ENCODE assay signal across 16 cellular contexts in genomic region chr12:120413901-120414695, GRCh38. TPM values are rescaled to one million over a fixed set of nuclear protein-coding genes. Genes with fewer than 3 reads are reported as not detected.
DNase-seq lines count a peak whose midpoint lies in the region; ATAC-seq, FAIRE-seq and TF ChIP-seq lines count a peak whose summit lies in the region.
"Had no signal": no experiment of that assay in that cellular context is flagged by ENCODE, and none has a peak within 500 bp of the region (broad histone marks: within the 10 kb centered on the region; RNA-seq: fewer than 3 reads in every experiment).

No MANE protein-coding gene starts in this region.

- H2AK9ac ChIP-seq in IMR-90 (replicated peaks; ENCODE audit: low read depth, low read length, poor library complexity): no peak overlapping the region

- H2BK20ac ChIP-seq in IMR-90 (ENCODE audit: low read depth, low read length): no peak overlapping the region

- no peak overlapping the region for H3K9ac ChIP-seq in IMR-90 (ENCODE audit: low read depth, low read length)
- H3K9ac ChIP-seq in astrocyte (ENCODE audit: low read length): no peak overlapping the region
- peak overlapping the region; percentile 65 for H3K9ac ChIP-seq in iPS-15b (ENCODE audit: low read depth, low read length)

- H3K79me1 ChIP-seq in IMR-90 (ENCODE audit: low read depth in 1 of 2, low read length in 2 of 2): no peaks in the 10 kb centered on the region

- peaks cover 1% of the 10 kb centered on the region for H3K4me1 Mint-ChIP-seq in astrocyte (ENCODE audit: low read depth, unreplicated experiment)

- H3K56ac ChIP-seq in IMR-90 (ENCODE audit: extremely low read depth, insufficient read depth, low read length): no peak overlapping the region

- H3K4me1 ChIP-seq in IMR-90 (ENCODE audit: control insufficient read depth, insufficient read depth, low read length): no peaks in the 10 kb centered on the region
- H3K4me1 ChIP-seq in astrocyte (ENCODE audit: insufficient read depth, low read length): no peaks in the 10 kb centered on the region
- H3K4me1 ChIP-seq in iPS-15b (ENCODE audit: control insufficient read depth, insufficient read depth, low read length): peaks cover 5% of the 10 kb centered on the region
- H3K4me1 ChIP-seq: Caco-2, tibial artery had no signal

- no peak overlapping the region for H4K91ac ChIP-seq in IMR-90 (ENCODE audit: insufficient read depth, low read depth, low read length)

- no peak for ATAC-seq in IMR-90 (ENCODE audit: low read depth)
- ATAC-seq in GM18907 (IDR thresholded peaks at IDR 0.05; ENCODE audit: unreplicated experiment): no peak
- ATAC-seq: GM12878 had no signal

- 0% methylated on average over 1 of the region's 13 CpGs; no CpG with 5 or more reads in 1 of the 2 experiments for WGBS in IMR-90 (ENCODE audit: extremely low coverage in 2 of 2, insufficient read length in 1 of 2), 2 experiments

- peak overlapping the region; percentile 41 for H3K4me3 Mint-ChIP-seq in astrocyte (ENCODE audit: unreplicated experiment)

- no peak overlapping the region for H3K4me3 ChIP-seq in IMR-90 (ENCODE audit: insufficient read depth, low read depth, low read length)
- no peak overlapping the region for H3K4me3 ChIP-seq in astrocyte (ENCODE audit: insufficient read depth, low read depth, low read length)
- H3K4me3 ChIP-seq in iPS-15b (ENCODE audit: low read depth, low read length): no peak overlapping the region
- H3K4me3 ChIP-seq: GM12878, tibial artery had no signal

- H3K36me3 Mint-ChIP-seq in astrocyte (ENCODE audit: low read depth, unreplicated experiment): no peaks in the 10 kb centered on the region

- no peaks in the 10 kb centered on the region for H3K79me2 ChIP-seq in astrocyte (ENCODE audit: insufficient read depth, low read length)

- POLR2A ChIA-PET in IMR-90 (lab: Charles Lee; ENCODE audit: unreplicated experiment): no interaction called here

- H4K8ac ChIP-seq in IMR-90 (ENCODE audit: low read depth in 2 of 2, low read length in 2 of 2): no peak overlapping the region

- in situ Hi-C loops in IMR-90 (cut with MboI; ENCODE audit: low sequenced_read_pairs): no loop called here

- no peak overlapping the region for H4K5ac ChIP-seq in IMR-90 (ENCODE audit: low read depth, low read length)

- no peak overlapping the region for H3K4ac ChIP-seq in IMR-90 (ENCODE audit: low read depth, low read length)

- H2BK15ac ChIP-seq in IMR-90 (ENCODE audit: low read depth, low read length): no peak overlapping the region

- H3K18ac ChIP-seq in IMR-90 (ENCODE audit: low read depth, low read length): no peak overlapping the region

- no peak overlapping the region for H3K14ac ChIP-seq in IMR-90 (replicated peaks; ENCODE audit: low read depth, low read length)

- H3K27ac ChIP-seq in IMR-90 (ENCODE audit: insufficient read depth, low read length): no peak overlapping the region
- H3K27ac ChIP-seq in astrocyte (ENCODE audit: low read depth, low read length): no peak overlapping the region
- H3K27ac ChIP-seq: tibial artery had no signal

- no peak for TF ChIP-seq POLR2A in IMR-90 (IDR thresholded peaks at IDR 0.05; ENCODE audit: low read depth, low read length)

- no peaks in the 10 kb centered on the region for H3K36me3 ChIP-seq in IMR-90 (ENCODE audit: control insufficient read depth, insufficient read depth, low read length)
- no peaks in the 10 kb centered on the region for H3K36me3 ChIP-seq in astrocyte (ENCODE audit: insufficient read depth, low read length)
- H3K36me3 ChIP-seq in iPS-15b (ENCODE audit: control insufficient read depth, insufficient read depth, low read length): no peaks in the 10 kb centered on the region
- H3K36me3 ChIP-seq: tibial artery had no signal

- TF ChIP-seq CTCF in IMR-90 (conservative IDR thresholded peaks at IDR 0.05; ENCODE audit: low read depth, low read length) (no peak), astrocyte (IDR thresholded peaks at IDR 0.05; ENCODE audit: insufficient read depth, low read depth, low read length) (no peak)

- no peak overlapping the region for H3K27ac Mint-ChIP-seq in astrocyte (ENCODE audit: unreplicated experiment)

- peak overlapping the region; percentile 51 for H2AFZ ChIP-seq in IMR-90 (replicated peaks; ENCODE audit: low read length, poor library complexity)
- H2AFZ ChIP-seq in astrocyte (ENCODE audit: low read depth, low read length): peak overlapping the region; percentile 41

- H3K9me3 Mint-ChIP-seq in astrocyte (ENCODE audit: unreplicated experiment): no peaks in the 10 kb centered on the region

- FAIRE-seq in astrocyte (lab: Jason Lieb, UNC): no peak
- FAIRE-seq: endometrium, GM12878 had no signal

- TF ChIP-seq RAD21 in IMR-90 (IDR thresholded peaks at IDR 0.05; ENCODE audit: low read length): no peak

- dilution Hi-C loops in IMR-90 (cut with HindIII; ENCODE audit: low sequenced_read_pairs, unreplicated experiment): no loop called here

- H3K27me3 Mint-ChIP-seq in astrocyte (ENCODE audit: low read depth, unreplicated experiment): peaks cover 10% of the 10 kb centered on the region

- no peak overlapping the region for H2AK5ac ChIP-seq in IMR-90 (ENCODE audit: low read depth, low read length)

- CTCF ChIA-PET in IMR-90 (lab: Yijun Ruan, JAX): no interaction called here

- H3K9me1 ChIP-seq in IMR-90 (ENCODE audit: insufficient read depth, low read length): no peaks in the 10 kb centered on the region

- no peak overlapping the region for H2BK5ac ChIP-seq in IMR-90 (ENCODE audit: low read depth, low read length, poor library complexity, severe bottlenecking)

- H3K4me2 ChIP-seq in IMR-90 (ENCODE audit: low read depth, low read length): no peak overlapping the region
- no peak overlapping the region for H3K4me2 ChIP-seq in astrocyte (ENCODE audit: low read length)

- H3K23ac ChIP-seq in IMR-90 (ENCODE audit: low read depth, low read length): no peak overlapping the region

- no peak overlapping the region for H2BK120ac ChIP-seq in IMR-90 (ENCODE audit: low read depth, low read length)

- intact Hi-C loops in IMR-90 (cut with micrococcal nuclease): loop anchor here (5.0 kb wide), 1 partner anchor 42 kb away; no protein-coding TSS in a partner anchor

- H4K20me1 ChIP-seq in IMR-90 (ENCODE audit: insufficient read depth, low read length) (no peaks in the 10 kb centered on the region), astrocyte (ENCODE audit: insufficient read depth, low read length) (no peaks in the 10 kb centered on the region)

- DNase-seq in IMR-90 (no peak), astrocyte (ENCODE audit: low read depth) (no peak), pons (ENCODE audit: low spot score) (peak; percentile 29), GOT3 (lab: John Stamatoyannopoulos, UW) (no peak), SIG-M5 treated with dmso at 0.1 percent for 504 hours (lab: John Stamatoyannopoulos, UW; ENCODE audit: unreplicated experiment) (no peak), germinal center (ENCODE audit: low spot score) (no peak)
- DNase-seq: activated CD4-positive, alpha-beta T cell treated with anti-CD3 and anti-CD28 coated beads, Interleukin-2, amount 50 U/mL, for 48 hours; Caco-2; NCI-H748 treated with DMSO at 0.1 percent for 48 hours; T-helper 1 cell; tibial artery had no signal

- H3K9me3 ChIP-seq in IMR-90 (ENCODE audit: control insufficient read depth, insufficient read depth, low read length) (no peaks in the 10 kb centered on the region), astrocyte (ENCODE audit: insufficient read depth, low read depth, low read length) (no peaks in the 10 kb centered on the region), iPS-15b (ENCODE audit: control insufficient read depth, insufficient read depth, low read length) (no peaks in the 10 kb centered on the region)
- H3K9me3 ChIP-seq: Caco-2, tibial artery had no signal

- BruUV-seq in IMR-90 (replicated peaks; lab: Mats Ljungman, UMichigan): no TSS peak

- H3K27me3 ChIP-seq in IMR-90 (ENCODE audit: control insufficient read depth, insufficient read depth, low read length): peaks cover 20% of the 10 kb centered on the region
- no peaks in the 10 kb centered on the region for H3K27me3 ChIP-seq in astrocyte (ENCODE audit: insufficient read depth, low read length)
- H3K27me3 ChIP-seq in iPS-15b (ENCODE audit: control insufficient read depth, insufficient read depth, low read length): no peaks in the 10 kb centered on the region

TF ChIP-seq in IMR-90, 13 proteins besides CTCF, POLR2A, EP300 and RAD21 (continues in another document):
- TF ChIP-seq MAFK (IDR thresholded peaks at IDR 0.05; ENCODE audit: low read depth, low read length) (no peak), BHLHE40 (IDR thresholded peaks at IDR 0.05; ENCODE audit: low read depth, low read length) (no peak), RFX5 (IDR thresholded peaks at IDR 0.05; ENCODE audit: low read depth, low read length) (no peak), SMC3 (IDR thresholded peaks at IDR 0.05; ENCODE audit: low read depth, low read length) (no peak), FOS (IDR thresholded peaks at IDR 0.05; ENCODE audit: low read depth, low read length) (no peak), CHD1 (IDR thresholded peaks at IDR 0.05; ENCODE audit: low read depth, low read length) (no peak), MAZ (IDR thresholded peaks at IDR 0.05; ENCODE audit: borderline replicate concordance, low read depth, low read length) (no peak)

RNA-seq across cellular contexts. Expression of gene COX6A1, which starts 23.8 kb away (rescaled TPM):
- 339 and 396 TPM in 2 replicates for total RNA-seq in IMR-90 (2012; rRNA removed)
- 541 and 664 TPM in 2 replicates for polyA plus RNA-seq in IMR-90 (2012; rRNA removed)
- 1,474 and 2,112 TPM in 2 replicates for polyA plus RNA-seq in IMR-90 (2012; cell fraction: cytosol; rRNA removed)
- 252 and 454 TPM in 2 replicates for polyA plus RNA-seq in IMR-90 (2012; cell fraction: nucleus; rRNA removed; ENCODE audit: low replicate concordance)
- total RNA-seq in astrocyte: 388 and 394 TPM in 2 replicates

RNA-seq across cellular contexts. Expression of gene TRIAP1, which starts 32.1 kb away (rescaled TPM):
- total RNA-seq in IMR-90 (2012; rRNA removed) (19.2 and 45.5 TPM in 2 replicates), astrocyte (43.6 and 54.0 TPM in 2 replicates)
- polyA plus RNA-seq in IMR-90 (2012; rRNA removed): 23.2 and 32.3 TPM in 2 replicates
- polyA plus RNA-seq in IMR-90 (2012; cell fraction: cytosol; rRNA removed): 5.8 and 6.9 TPM in 2 replicates
- polyA plus RNA-seq in IMR-90 (2012; cell fraction: nucleus; rRNA removed; ENCODE audit: low replicate concordance): 1.6 and 10.6 TPM in 2 replicates

RNA-seq across cellular contexts. Expression of gene GATC, which starts 32.1 kb away (rescaled TPM):
- total RNA-seq in IMR-90 (2012; rRNA removed) (15.6 and 16.5 TPM in 2 replicates), astrocyte (17.8 and 28.8 TPM in 2 replicates)
- polyA plus RNA-seq in IMR-90 (2012; rRNA removed): 7.6 and 8.7 TPM in 2 replicates
- polyA plus RNA-seq in IMR-90 (2012; cell fraction: cytosol; rRNA removed): 3.9 and 5.5 TPM in 2 replicates
- 5.0 and 12.8 TPM in 2 replicates for polyA plus RNA-seq in IMR-90 (2012; cell fraction: nucleus; rRNA removed; ENCODE audit: low replicate concordance)

RNA-seq across cellular contexts. Expression of gene MSI1, which starts 45.1 kb away (rescaled TPM):
- total RNA-seq in IMR-90 (2012; rRNA removed): not detected in 2 replicates
- polyA plus RNA-seq in IMR-90 (2012; rRNA removed): not detected in 2 replicates
- not detected in 2 replicates for polyA plus RNA-seq in IMR-90 (2012; cell fraction: cytosol; rRNA removed)
- not detected in 2 replicates for polyA plus RNA-seq in IMR-90 (2012; cell fraction: nucleus; rRNA removed; ENCODE audit: low replicate concordance)
- total RNA-seq in astrocyte: 16.0 and 16.4 TPM in 2 replicates
- total RNA-seq: GM12878, M059J had no signal

RNA-seq across cellular contexts. Expression of gene SRSF9, which starts 55.5 kb away (rescaled TPM):
- total RNA-seq in IMR-90 (2012; rRNA removed) (102 and 196 TPM in 2 replicates), astrocyte (216 and 223 TPM in 2 replicates)
- 132 and 143 TPM in 2 replicates for polyA plus RNA-seq in IMR-90 (2012; rRNA removed)
- 145 and 193 TPM in 2 replicates for polyA plus RNA-seq in IMR-90 (2012; cell fraction: cytosol; rRNA removed)
- 100 and 179 TPM in 2 replicates for polyA plus RNA-seq in IMR-90 (2012; cell fraction: nucleus; rRNA removed; ENCODE audit: low replicate concordance)
